In genomic region chr2:203574824-203575223, GRCh38 we compare ENCODE assay signal across 15 cellular contexts.
"Had no signal": no experiment of that assay in that cellular context is flagged by ENCODE, and none has a peak within 500 bp of the region (broad histone marks: within the 10 kb centered on the region; RNA-seq: fewer than 3 reads in every experiment).

No MANE protein-coding gene starts in this region.

- ATAC-seq: activated CD4-positive, CD25-positive, alpha-beta regulatory T cell treated with anti-CD3 and anti-CD28 coated beads, Interleukin-2, amount 50 U/mL, for 24 hours; effector memory CD8-positive, alpha-beta T cell had no signal

- H3K27ac ChIP-seq: epithelial cell of prostate, parathyroid adenoma, transverse colon had no signal

- H2AFZ ChIP-seq: parathyroid adenoma had no signal

- DNase-seq: activated CD4-positive, alpha-beta T cell treated with anti-CD3 and anti-CD28 coated beads, Interleukin-2, amount 50 U/mL, for 1 hour; activated CD8-positive, alpha-beta memory T cell treated with anti-CD3 and anti-CD28 coated beads for 24 hours; activated naive CD8-positive, alpha-beta T cell treated with anti-CD3 and anti-CD28 coated beads, Interleukin-2, amount 10 ng/mL, durations not matched to agents 7 days and 5 days; aorta; dermis blood vessel endothelial cell; effector memory CD8-positive, alpha-beta T cell; midbrain; stimulated activated CD4-positive, alpha-beta T cell treated with anti-CD3 and anti-CD28 coated beads, Interleukin-4, amount 100 ng/mL, for 1 hour; stimulated activated naive CD4-positive, alpha-beta T cell; transverse colon had no signal

- H3K36me3 Mint-ChIP-seq: activated naive CD8-positive, alpha-beta T cell treated with anti-CD3 and anti-CD28 coated beads, Interleukin-2, amount 10 ng/mL, durations not matched to agents 7 days and 5 days had no signal

- H3K4me3 ChIP-seq: transverse colon had no signal

- H3K27ac Mint-ChIP-seq: activated naive CD8-positive, alpha-beta T cell treated with anti-CD3 and anti-CD28 coated beads, Interleukin-2, amount 10 ng/mL, durations not matched to agents 7 days and 5 days; activated T-helper 1 cell treated with anti-CD3 and anti-CD28 coated beads, Interleukin-12 subunit alpha, Interleukin-12 subunit beta, Interleukin-2, Interleukin-4 antibody, amounts not matched to agents 30 ng/mL and 10 ng/mL and 1 ng/mL, durations not matched to agents 14 hours and 24 hours and 36 hours; effector memory CD8-positive, alpha-beta T cell; T-helper 2 cell treated with Interferon-gamma antibody and Interleukin-4, amounts not matched to agents 5 μg/mL and 100 μg/mL, for 36 hours had no signal

- H3K79me2 ChIP-seq: parathyroid adenoma had no signal

- H3K27me3 ChIP-seq: transverse colon had no signal

- H3K4me3 Mint-ChIP-seq: activated naive CD8-positive, alpha-beta T cell treated with anti-CD3 and anti-CD28 coated beads, Interleukin-2, amount 10 ng/mL, durations not matched to agents 7 days and 5 days; activated T-helper 1 cell treated with anti-CD3 and anti-CD28 coated beads, Interleukin-12 subunit alpha, Interleukin-12 subunit beta, Interleukin-2, Interleukin-4 antibody, amounts not matched to agents 30 ng/mL and 10 ng/mL and 1 ng/mL, durations not matched to agents 14 hours and 24 hours and 36 hours; effector memory CD8-positive, alpha-beta T cell; T-helper 2 cell treated with Interferon-gamma antibody and Interleukin-4, amounts not matched to agents 5 μg/mL and 100 μg/mL, for 36 hours had no signal

- H3K36me3 ChIP-seq: transverse colon had no signal

- H3K9me3 Mint-ChIP-seq: effector memory CD8-positive, alpha-beta T cell; T-helper 2 cell treated with Interferon-gamma antibody and Interleukin-4, amounts not matched to agents 5 μg/mL and 100 μg/mL, for 36 hours had no signal
